ENCODE assay signal across 11 cellular contexts in genomic region chr19:1361601-1362384, GRCh38. TPM values are rescaled to one million over a fixed set of nuclear protein-coding genes. Genes with fewer than 3 reads are reported as not detected.
DNase-seq lines count a peak whose midpoint lies in the region; ATAC-seq and TF ChIP-seq lines count a peak whose summit lies in the region.
"Had no signal": no experiment of that assay in that cellular context is flagged by ENCODE, and none has a peak within 500 bp of the region (broad histone marks: within the 10 kb centered on the region; RNA-seq: fewer than 3 reads in every experiment).

No MANE protein-coding gene starts in this region.

- TF ChIP-seq CTCF in GM10266 (IDR thresholded peaks at IDR 0.05; ENCODE audit: control insufficient read depth, insufficient read depth, low read depth, missing control alignments): no peak
- TF ChIP-seq CTCF in fibroblast of the aortic adventitia (IDR thresholded peaks at IDR 0.05; ENCODE audit: insufficient read depth, low read length): no peak

- H3K4me3 ChIP-seq in fibroblast of the aortic adventitia (ENCODE audit: low read depth, low read length): peak overlapping the region; percentile 55
- peak overlapping the region; percentile 38 for H3K4me3 ChIP-seq in skeletal muscle cell (ENCODE audit: low read depth, low read length)

- peak; percentile 14; the same call in 2 of the 3 replicates for ATAC-seq in SK-N-SH treated with all-trans-retinoic acid at 6 μM for 48 hours
- no peak for ATAC-seq in HG03571 (IDR thresholded peaks at IDR 0.05; ENCODE audit: unreplicated experiment)

- DNase-seq in GM10266 (ENCODE audit: extremely low spot score) (peak; percentile 64), fibroblast of the aortic adventitia (ENCODE audit: low read depth) (peak; percentile 63), skeletal muscle cell (ENCODE audit: low read depth) (peak; percentile 52), GM19238 (ENCODE audit: insufficient read length, low spot score) (no peak), T-helper 1 cell (no peak)
- no peak for DNase-seq in stimulated activated CD4-positive, alpha-beta T cell treated with anti-CD3 and anti-CD28 coated beads, Interleukin-4, amount 100 ng/mL, for 1 hour
- DNase-seq: activated CD4-positive, alpha-beta T cell treated with anti-CD3 and anti-CD28 coated beads for 4 hours; NCI-H2081 treated with DMSO at 0.1 percent for 48 hours; trophoblast cell had no signal

TF ChIP-seq in SK-N-SH treated with all-trans-retinoic acid at 6 μM for 48 hours, 23 proteins besides CTCF, POLR2A, EP300 and RAD21:
- TF ChIP-seq ISL1 (CRISPR knock-in tag; IDR thresholded peaks at IDR 0.05) (0 out of 2 replicates have a peak, but pooled peaks have one; percentile 11), ZFP30 (CRISPR knock-in tag; IDR thresholded peaks at IDR 0.05) (no peak), ZC3H10 (CRISPR knock-in tag; IDR thresholded peaks at IDR 0.05) (no peak)

RNA-seq across cellular contexts. Expression of gene NDUFS7, which starts 21.9 kb away (rescaled TPM):
- 14.6 and 40.7 TPM in 2 replicates for total RNA-seq in fibroblast of the aortic adventitia (ENCODE audit: low replicate concordance)

RNA-seq across cellular contexts. Expression of gene GAMT, which starts 39.5 kb away (rescaled TPM):
- total RNA-seq in fibroblast of the aortic adventitia (ENCODE audit: low replicate concordance): 8.8 and 40.6 TPM in 2 replicates

RNA-seq across cellular contexts. Expression of gene DAZAP1, which starts 45.6 kb away (rescaled TPM):
- total RNA-seq in fibroblast of the aortic adventitia (ENCODE audit: low replicate concordance): 17.3 and 43.8 TPM in 2 replicates

Comparison
In these comparisons a context has a peak if more than half of its experiments do, and no peak if none do; other contexts are left out.
1. DNase-seq: peak in GM10266 (single experiment), fibroblast of the aortic adventitia (single experiment) and skeletal muscle cell (single experiment); none in GM19238 (single experiment), T-helper 1 cell (0 of 5) and stimulated activated CD4-positive, alpha-beta T cell treated with anti-CD3 and anti-CD28 coated beads, Interleukin-4, amount 100 ng/mL, for 1 hour (single experiment).